In genomic region chr4:153527690-153528089, GRCh38 we compare ENCODE assay signal across 1 cellular context.
TF ChIP-seq lines count a peak whose summit lies in the region.

No MANE protein-coding gene starts in this region.

TF ChIP-seq in WTC11, 78 proteins besides CTCF, POLR2A, EP300 and RAD21 (continued from another document):
- TF ChIP-seq, protein P1, sequence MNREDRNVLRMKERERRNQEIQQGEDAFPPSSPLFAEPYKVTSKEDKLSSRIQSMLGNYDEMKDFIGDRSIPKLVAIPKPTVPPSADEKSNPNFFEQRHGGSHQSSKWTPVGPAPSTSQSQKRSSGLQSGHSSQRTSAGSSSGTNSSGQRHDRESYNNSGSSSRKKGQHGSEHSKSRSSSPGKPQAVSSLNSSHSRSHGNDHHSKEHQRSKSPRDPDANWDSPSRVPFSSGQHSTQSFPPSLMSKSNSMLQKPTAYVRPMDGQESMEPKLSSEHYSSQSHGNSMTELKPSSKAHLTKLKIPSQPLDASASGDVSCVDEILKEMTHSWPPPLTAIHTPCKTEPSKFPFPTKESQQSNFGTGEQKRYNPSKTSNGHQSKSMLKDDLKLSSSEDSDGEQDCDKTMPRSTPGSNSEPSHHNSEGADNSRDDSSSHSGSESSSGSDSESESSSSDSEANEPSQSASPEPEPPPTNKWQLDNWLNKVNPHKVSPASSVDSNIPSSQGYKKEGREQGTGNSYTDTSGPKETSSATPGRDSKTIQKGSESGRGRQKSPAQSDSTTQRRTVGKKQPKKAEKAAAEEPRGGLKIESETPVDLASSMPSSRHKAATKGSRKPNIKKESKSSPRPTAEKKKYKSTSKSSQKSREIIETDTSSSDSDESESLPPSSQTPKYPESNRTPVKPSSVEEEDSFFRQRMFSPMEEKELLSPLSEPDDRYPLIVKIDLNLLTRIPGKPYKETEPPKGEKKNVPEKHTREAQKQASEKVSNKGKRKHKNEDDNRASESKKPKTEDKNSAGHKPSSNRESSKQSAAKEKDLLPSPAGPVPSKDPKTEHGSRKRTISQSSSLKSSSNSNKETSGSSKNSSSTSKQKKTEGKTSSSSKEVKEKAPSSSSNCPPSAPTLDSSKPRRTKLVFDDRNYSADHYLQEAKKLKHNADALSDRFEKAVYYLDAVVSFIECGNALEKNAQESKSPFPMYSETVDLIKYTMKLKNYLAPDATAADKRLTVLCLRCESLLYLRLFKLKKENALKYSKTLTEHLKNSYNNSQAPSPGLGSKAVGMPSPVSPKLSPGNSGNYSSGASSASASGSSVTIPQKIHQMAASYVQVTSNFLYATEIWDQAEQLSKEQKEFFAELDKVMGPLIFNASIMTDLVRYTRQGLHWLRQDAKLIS (CRISPR knock-in tag; IDR thresholded peaks at IDR 0.05; ENCODE audit: borderline replicate concordance): no peak
- no peak for TF ChIP-seq NR2C2 (CRISPR knock-in tag; IDR thresholded peaks at IDR 0.05)
- TF ChIP-seq FOXK1 (CRISPR knock-in tag; IDR thresholded peaks at IDR 0.05): no peak
- TF ChIP-seq ARID4B (CRISPR knock-in tag; IDR thresholded peaks at IDR 0.05; ENCODE audit: borderline replicate concordance): no peak
- TF ChIP-seq RELA (CRISPR knock-in tag; IDR thresholded peaks at IDR 0.05; ENCODE audit: borderline replicate concordance): no peak
- TF ChIP-seq, protein P2, sequence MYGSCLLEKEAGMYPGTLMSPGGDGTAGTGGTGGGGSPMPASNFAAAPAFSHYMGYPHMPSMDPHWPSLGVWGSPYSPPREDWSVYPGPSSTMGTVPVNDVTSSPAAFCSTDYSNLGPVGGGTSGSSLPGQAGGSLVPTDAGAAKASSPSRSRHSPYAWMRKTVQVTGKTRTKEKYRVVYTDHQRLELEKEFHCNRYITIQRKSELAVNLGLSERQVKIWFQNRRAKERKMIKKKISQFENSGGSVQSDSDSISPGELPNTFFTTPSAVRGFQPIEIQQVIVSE (CRISPR knock-in tag; IDR thresholded peaks at IDR 0.05; ENCODE audit: borderline replicate concordance): no peak
- no peak for TF ChIP-seq NR1H2 (CRISPR knock-in tag; IDR thresholded peaks at IDR 0.05)
- TF ChIP-seq GABPB1 (CRISPR knock-in tag; IDR thresholded peaks at IDR 0.05): no peak
- no peak for TF ChIP-seq ZNF512 (CRISPR knock-in tag; IDR thresholded peaks at IDR 0.05; ENCODE audit: borderline replicate concordance)
- no peak for TF ChIP-seq IRF1 (CRISPR knock-in tag; IDR thresholded peaks at IDR 0.05)
- no peak for TF ChIP-seq ELF4 (CRISPR knock-in tag; IDR thresholded peaks at IDR 0.05; ENCODE audit: low read depth)
- no peak for TF ChIP-seq EMX1 (CRISPR knock-in tag; IDR thresholded peaks at IDR 0.05)
